ENCODE assay signal across 27 cellular contexts in the genomic region with DNA sequence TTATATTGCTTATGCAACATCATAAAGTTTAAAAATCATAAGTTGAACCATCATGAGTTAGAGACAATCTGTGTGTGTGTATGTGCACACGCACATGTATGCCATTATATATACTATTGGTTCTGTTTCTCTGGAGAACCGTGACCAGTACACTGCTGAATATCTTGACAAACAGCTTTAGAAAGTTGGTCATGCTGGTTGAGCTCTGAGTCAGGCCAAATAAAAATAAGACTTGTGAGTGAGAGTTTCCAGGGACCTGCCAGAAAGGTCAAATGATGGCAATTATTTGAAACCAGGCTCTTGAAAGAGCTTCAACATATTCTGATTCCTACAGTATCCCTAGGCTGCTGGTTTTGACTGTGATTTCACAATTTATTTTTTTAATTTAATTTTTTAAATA.
"Had no signal": no experiment of that assay in that cellular context is flagged by ENCODE, and none has a peak within 500 bp of the region (broad histone marks: within the 10 kb centered on the region; RNA-seq: fewer than 3 reads in every experiment).

No MANE protein-coding gene starts in this region.

- H3K9me3 ChIP-seq: ascending aorta, esophagus muscularis mucosa, gastrocnemius medialis had no signal

- H3K27ac ChIP-seq: ascending aorta, brain microvascular endothelial cell, esophagus muscularis mucosa, foreskin keratinocyte, gastrocnemius medialis had no signal

- H3K27me3 ChIP-seq: ascending aorta, brain microvascular endothelial cell, esophagus muscularis mucosa, foreskin keratinocyte, gastrocnemius medialis had no signal

- H3K4me3 ChIP-seq: ascending aorta, esophagus muscularis mucosa, gastrocnemius medialis had no signal

- H3K4me1 ChIP-seq: ascending aorta, esophagus muscularis mucosa, foreskin keratinocyte, gastrocnemius medialis had no signal

- ATAC-seq: activated naive CD4-positive, alpha-beta T cell treated with anti-CD3 and anti-CD28 coated beads, Interleukin-2, amount 50 U/mL, for 72 hours; activated T-cell treated with anti-CD3 and anti-CD28 coated beads, Interleukin-2, amount 50 U/mL, for 72 hours; effector memory CD8-positive, alpha-beta T cell; foreskin keratinocyte; gastrocnemius medialis; WTC11 had no signal

- DNase-seq: activated CD4-positive, alpha-beta memory T cell treated with anti-CD3 and anti-CD28 coated beads, Interleukin-2, amount 10 ng/mL, durations not matched to agents 7 days and 5 days; activated CD4-positive, alpha-beta T cell treated with anti-CD3 and anti-CD28 coated beads for 1 hour; activated CD4-positive, alpha-beta T cell treated with anti-CD3 and anti-CD28 coated beads for 4 hours; activated CD4-positive, alpha-beta T cell treated with anti-CD3 and anti-CD28 coated beads, Interleukin-2, amount 10 ng/mL, durations not matched to agents 7 days and 5 days; activated CD4-positive, alpha-beta T cell treated with anti-CD3 and anti-CD28 coated beads, Interleukin-2, amount 50 U/mL, for 4 hours; activated CD8-positive, alpha-beta memory T cell treated with anti-CD3 and anti-CD28 coated beads, Interleukin-2, amount 50 U/mL, for 48 hours; activated gamma-delta T cell; activated naive CD4-positive, alpha-beta T cell; activated naive CD4-positive, alpha-beta T cell treated with anti-CD3 and anti-CD28 coated beads, Interleukin-2, amount 10 ng/mL, durations not matched to agents 7 days and 5 days; activated naive CD8-positive, alpha-beta T cell treated with anti-CD3 and anti-CD28 coated beads, Interleukin-2, amount 10 ng/mL, durations not matched to agents 7 days and 5 days; activated T-cell treated with anti-CD3 and anti-CD28 coated beads for 4 hours; activated T-cell treated with anti-CD3 and anti-CD28 coated beads, Interleukin-2, amount 50 U/mL, for 24 hours; activated T-cell treated with anti-CD3 and anti-CD28 coated beads, Interleukin-2, amount 50 U/mL, for 72 hours; brain microvascular endothelial cell; caudate nucleus; cortex of kidney; dermis blood vessel endothelial cell; effector CD4-positive, alpha-beta T cell; effector memory CD8-positive, alpha-beta T cell; erythroblast; foreskin keratinocyte; gastrocnemius medialis; T-helper 2 cell had no signal

- H3K36me3 ChIP-seq: ascending aorta, brain microvascular endothelial cell, esophagus muscularis mucosa, gastrocnemius medialis had no signal
